Comparison of ENCODE assay signal across 24 cellular contexts in the genomic region with DNA sequence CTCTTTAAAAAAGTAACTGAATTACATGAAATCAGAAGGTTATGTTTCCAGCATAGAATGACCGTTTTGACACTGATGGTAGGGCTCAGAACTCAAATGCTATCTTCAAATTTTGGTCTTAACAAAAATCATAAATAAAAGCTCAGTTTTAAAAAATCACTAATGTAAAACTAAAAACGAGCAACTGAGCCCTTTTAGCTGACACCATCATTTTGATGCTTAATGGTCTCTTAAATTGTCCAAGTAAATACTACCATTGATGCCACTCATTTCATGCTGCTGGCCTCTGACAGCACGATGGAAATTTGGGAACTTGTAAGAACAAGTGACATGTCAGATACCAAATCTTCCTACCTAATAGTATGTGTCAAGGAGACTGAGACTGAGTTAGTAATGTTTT.
"Had no signal": no experiment of that assay in that cellular context is flagged by ENCODE, and none has a peak within 500 bp of the region (broad histone marks: within the 10 kb centered on the region; RNA-seq: fewer than 3 reads in every experiment).

No MANE protein-coding gene starts in this region.

- H3K4me3 ChIP-seq: coronary artery, dorsolateral prefrontal cortex, esophagus muscularis mucosa, heart right ventricle, lower lobe of right lung, mucosa of descending colon had no signal

- DNase-seq: dermis blood vessel endothelial cell; dorsolateral prefrontal cortex; effector CD4-positive, alpha-beta T cell; effector memory CD4-positive, alpha-beta T cell; foreskin keratinocyte; glutamatergic neuron; head of caudate nucleus; heart right ventricle; hippocampal formation; islet precursor cell; kidney; kidney glomerular epithelial cell; left colon; lower lobe of right lung; mesenchymal stem cell; mucosa of descending colon; naive B cell had no signal

- ATAC-seq: foreskin keratinocyte, heart right ventricle, left colon, left lobe of liver, left ventricle myocardium superior, lower lobe of right lung, mucosa of descending colon had no signal

- H3K36me3 ChIP-seq: esophagus muscularis mucosa, lower lobe of right lung had no signal

- H3K9me3 Mint-ChIP-seq: mesothelial cell of epicardium had no signal

- H3K4me1 Mint-ChIP-seq: mesothelial cell of epicardium, naive B cell had no signal

- H3K9me3 ChIP-seq: esophagus muscularis mucosa, heart right ventricle, lower lobe of right lung, mucosa of descending colon had no signal

- H3K27ac ChIP-seq: coronary artery, esophagus muscularis mucosa, foreskin keratinocyte, lower lobe of right lung had no signal

- H3K4me3 Mint-ChIP-seq: mesothelial cell of epicardium, naive B cell had no signal

- H3K27ac Mint-ChIP-seq: mesothelial cell of epicardium, naive B cell had no signal

- H3K4me1 ChIP-seq: foreskin keratinocyte, lower lobe of right lung had no signal

- H3K27me3 ChIP-seq: dorsolateral prefrontal cortex, esophagus muscularis mucosa, foreskin keratinocyte, heart right ventricle had no signal

- FAIRE-seq: colon, endothelial cell of umbilical vein, kidney had no signal

- H3K36me3 Mint-ChIP-seq: mesothelial cell of epicardium had no signal
